Comparison of ENCODE assay signal across 8 cellular contexts in the genomic region with DNA sequence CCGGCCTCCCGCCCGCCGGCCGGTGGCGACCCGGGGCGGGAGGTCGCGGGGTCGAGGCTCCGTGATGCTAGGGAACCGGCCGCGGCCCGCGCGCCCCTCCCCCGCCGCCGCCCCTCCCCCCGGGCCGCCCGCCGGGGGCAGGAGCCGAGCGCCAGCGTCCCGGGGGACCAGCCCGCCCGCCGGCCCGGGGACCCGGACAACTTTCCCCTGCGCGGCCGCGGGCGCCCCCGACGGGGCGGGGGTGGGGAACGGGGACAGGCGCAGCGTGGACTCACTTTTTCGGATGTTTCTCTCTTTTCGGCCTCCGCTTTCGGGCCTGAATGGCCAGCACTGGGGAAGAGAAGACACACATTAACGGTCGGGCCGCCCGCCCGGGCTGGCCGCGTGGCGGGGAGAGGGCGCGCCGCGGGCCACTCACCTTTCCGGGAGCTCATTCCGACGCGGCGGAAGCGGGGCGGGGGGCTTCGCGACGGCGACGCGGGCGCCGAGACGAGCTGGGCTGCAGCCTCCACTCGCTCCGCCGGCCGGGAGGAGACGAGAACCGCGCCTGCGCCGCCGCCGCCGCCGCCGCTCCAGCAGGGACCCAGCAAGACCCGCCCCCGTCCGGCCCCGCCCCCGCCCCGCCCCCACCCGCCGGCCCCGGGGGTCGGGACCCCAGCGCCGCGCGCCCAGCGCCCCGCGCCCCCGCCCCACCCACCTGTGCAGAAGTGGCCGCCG. TPM values are rescaled to one million over a fixed set of nuclear protein-coding genes. Genes with fewer than 3 reads are reported as not detected.
DNase-seq lines count a peak whose midpoint lies in the region; ATAC-seq and TF ChIP-seq lines count a peak whose summit lies in the region.

A gene (minus strand): TSS at position 549 of the 717 bp plus-strand sequence.

- H3F3A ChIP-seq in SU-DHL-6 (ENCODE audit: insufficient read depth) = peaks cover 19% of the 10 kb centered on the region; the same call in 1 of the 2 replicates

- H3K9me3 ChIP-seq in SU-DHL-6 (ENCODE audit: insufficient read depth, low read length) (no peaks in the 10 kb centered on the region), heart right ventricle (no peaks in the 10 kb centered on the region)

- no peaks in the 10 kb centered on the region for H3K27me3 Mint-ChIP-seq in activated naive CD8-positive, alpha-beta T cell treated with anti-CD3 and anti-CD28 coated beads, Interleukin-2, amount 50 U/mL, for 24 hours
- H3K27me3 Mint-ChIP-seq in progenitor cell of endocrine pancreas = no peaks in the 10 kb centered on the region
- peaks cover 3% of the 10 kb centered on the region for H3K27me3 Mint-ChIP-seq in type B pancreatic cell

- peak within 1 kb of the TSS; percentile 71 for H3K9ac ChIP-seq in SU-DHL-6 (ENCODE audit: low read length)

- H4K20me1 ChIP-seq in SU-DHL-6 (ENCODE audit: low read depth, low read length) = 0 out of 2 replicates have a peak, but pooled peaks cover 7% of the 10 kb centered on the region

- TF ChIP-seq CTCF in SU-DHL-6 (IDR thresholded peaks at IDR 0.05; ENCODE audit: insufficient read depth, low read length, poor library complexity, severe bottlenecking) = no peak
- TF ChIP-seq CTCF in heart right ventricle (IDR thresholded peaks at IDR 0.05) = peak in 1 of 9 donors; percentile 8
- TF ChIP-seq CTCF in progenitor cell of endocrine pancreas (IDR thresholded peaks at IDR 0.05; ENCODE audit: unreplicated experiment) = no peak
- no peak for TF ChIP-seq CTCF in type B pancreatic cell (conservative IDR thresholded peaks at IDR 0.05)

- H3K27me3 ChIP-seq in SU-DHL-6 (ENCODE audit: low read length) (no peaks in the 10 kb centered on the region), heart right ventricle (no peaks in the 10 kb centered on the region)

- H2AFZ ChIP-seq in SU-DHL-6 (ENCODE audit: low read depth, low read length, severe bottlenecking) = peak within 1 kb of the TSS; percentile 77

- H3K4me1 ChIP-seq in heart right ventricle = peaks cover 0 to 20% (median 9%) of the 10 kb centered on the region in 9 donors

- peaks cover 3% of the 10 kb centered on the region for H3K79me2 ChIP-seq in SU-DHL-6 (ENCODE audit: insufficient read depth, low read length)

- H3K36me3 Mint-ChIP-seq in activated naive CD8-positive, alpha-beta T cell treated with anti-CD3 and anti-CD28 coated beads, Interleukin-2, amount 50 U/mL, for 24 hours (ENCODE audit: low read depth) = peaks cover 5% of the 10 kb centered on the region
- peaks cover 7% of the 10 kb centered on the region for H3K36me3 Mint-ChIP-seq in progenitor cell of endocrine pancreas (ENCODE audit: insufficient read depth)
- H3K36me3 Mint-ChIP-seq in type B pancreatic cell = peaks cover 5% of the 10 kb centered on the region

- H3K4me3 Mint-ChIP-seq in activated naive CD8-positive, alpha-beta T cell treated with anti-CD3 and anti-CD28 coated beads, Interleukin-2, amount 50 U/mL, for 24 hours = peak within 1 kb of the TSS; percentile 91
- H3K4me3 Mint-ChIP-seq in progenitor cell of endocrine pancreas (ENCODE audit: low read depth) (peak within 1 kb of the TSS; percentile 94), type B pancreatic cell (peak within 1 kb of the TSS; percentile 94)

- H3K4me2 ChIP-seq in SU-DHL-6 (ENCODE audit: low read depth, low read length, poor library complexity, severe bottlenecking) = peak within 1 kb of the TSS; percentile 75

- H3K27ac ChIP-seq in SU-DHL-6 (ENCODE audit: low read depth, low read length) (no peak within 1 kb of the TSS), heart right ventricle (peak within 1 kb of the TSS; percentile 3 to 90 (median 80))

- intact Hi-C loops in heart right ventricle (cut with DNase I) = loop anchor here in 1 of 10 donors (5.0 to 10.0 kb wide), 3 partner anchors 36 to 124 kb away; no protein-coding TSS in a partner anchor

- peaks cover 39% of the 10 kb centered on the region for H3K4me1 Mint-ChIP-seq in activated naive CD8-positive, alpha-beta T cell treated with anti-CD3 and anti-CD28 coated beads, Interleukin-2, amount 50 U/mL, for 24 hours
- H3K4me1 Mint-ChIP-seq in progenitor cell of endocrine pancreas (ENCODE audit: low read depth) (peaks cover 9% of the 10 kb centered on the region), type B pancreatic cell (ENCODE audit: unreplicated experiment) (peaks cover 6% of the 10 kb centered on the region)

- peak within 1 kb of the TSS; percentile 87 for H3K27ac Mint-ChIP-seq in activated naive CD8-positive, alpha-beta T cell treated with anti-CD3 and anti-CD28 coated beads, Interleukin-2, amount 50 U/mL, for 24 hours
- peak within 1 kb of the TSS; percentile 95 for H3K27ac Mint-ChIP-seq in progenitor cell of endocrine pancreas
- H3K27ac Mint-ChIP-seq in type B pancreatic cell = peak within 1 kb of the TSS; percentile 79

- peak; percentile 73 for ATAC-seq in GM21390 (IDR thresholded peaks at IDR 0.05; ENCODE audit: unreplicated experiment)
- peak; percentile 76 for ATAC-seq in activated naive CD8-positive, alpha-beta T cell treated with anti-CD3 and anti-CD28 coated beads, Interleukin-2, amount 50 U/mL, for 24 hours
- peak; percentile 80 to 93 (median 89) for ATAC-seq in heart right ventricle

- DNase-seq in DMS79 (lab: John Stamatoyannopoulos, UW) (peak; percentile 22), HuH-7 (ENCODE audit: low spot score) (peak; percentile 89), heart right ventricle (peak; percentile 74 to 85), progenitor cell of endocrine pancreas (ENCODE audit: low spot score, unreplicated experiment) (peak; percentile 81), type B pancreatic cell (ENCODE audit: extremely low spot score, unreplicated experiment) (peak; percentile 86)
- peak; percentile 80 for DNase-seq in activated naive CD8-positive, alpha-beta T cell treated with anti-CD3 and anti-CD28 coated beads, Interleukin-2, amount 50 U/mL, for 24 hours

- H3K9me3 Mint-ChIP-seq in activated naive CD8-positive, alpha-beta T cell treated with anti-CD3 and anti-CD28 coated beads, Interleukin-2, amount 50 U/mL, for 24 hours = no peaks in the 10 kb centered on the region
- peaks cover 4% of the 10 kb centered on the region for H3K9me3 Mint-ChIP-seq in progenitor cell of endocrine pancreas (ENCODE audit: low read depth)
- no peaks in the 10 kb centered on the region for H3K9me3 Mint-ChIP-seq in type B pancreatic cell

- 1% methylated on average over 78 to 89 of the region's 111 CpGs for WGBS in heart right ventricle, 2 donors

- H3K36me3 ChIP-seq in SU-DHL-6 (ENCODE audit: low read length) (no peaks in the 10 kb centered on the region), heart right ventricle (no peaks in the 10 kb centered on the region)

- H3K4me3 ChIP-seq in SU-DHL-6 (ENCODE audit: insufficient read depth, low read length, poor library complexity, severe bottlenecking) (peak within 1 kb of the TSS; percentile 84), heart right ventricle (peak within 1 kb of the TSS; percentile 69 to 98 (median 96))

- H3K9me2 ChIP-seq in SU-DHL-6 (replicated peaks; ENCODE audit: insufficient read depth, low read length) = no peaks in the 10 kb centered on the region

RNA-seq across cellular contexts. Expression of the gene that starts here (rescaled TPM):
- 10 to 100 TPM; 30.3 to 40.4 (median 36.6) TPM for total RNA-seq in heart right ventricle
- 10 to 100 TPM; 10.5 to 11.1 TPM for polyA plus RNA-seq in heart right ventricle
- 78.8 and 79.3 TPM in 2 replicates for total RNA-seq in progenitor cell of endocrine pancreas
- total RNA-seq in type B pancreatic cell (ENCODE audit: low replicate concordance) = 30.4 and 36.0 TPM in 2 replicates

Comparison
In these comparisons a context has a peak if more than half of its experiments do, and no peak if none do; other contexts are left out.
1. DNase-seq: peak in every context shown above with its lines; median percentile 89 in HuH-7; 86 in type B pancreatic cell; 81 in progenitor cell of endocrine pancreas; 80 in activated naive CD8-positive, alpha-beta T cell treated with anti-CD3 and anti-CD28 coated beads, Interleukin-2, amount 50 U/mL, for 24 hours; 80 in heart right ventricle; 22 in DMS79.